1 cellular context compared by ENCODE assay signal in the genomic region with DNA sequence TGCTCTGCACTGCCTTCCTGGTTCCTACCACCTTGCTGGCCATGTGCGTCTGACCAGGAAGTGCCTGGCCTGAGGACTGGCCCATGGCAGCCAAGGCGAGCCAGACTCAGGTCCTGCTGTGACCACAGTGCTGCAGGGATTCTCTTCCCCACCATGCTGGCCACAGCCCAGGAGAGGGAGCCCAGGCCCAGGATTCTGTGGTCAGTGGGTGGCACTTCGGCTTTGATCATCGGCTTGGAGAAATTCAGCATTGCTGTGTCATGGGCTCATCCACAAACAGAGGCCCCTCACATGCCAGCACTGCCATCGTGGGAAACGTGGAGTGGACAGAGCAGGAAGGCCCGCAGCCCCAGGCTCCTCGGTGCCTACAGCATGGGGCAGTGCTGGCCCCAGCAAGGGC.
TF ChIP-seq lines count a peak whose summit lies in the region.

No MANE protein-coding gene starts in this region.

TF ChIP-seq in SK-N-SH, 30 proteins besides CTCF, POLR2A, EP300 and RAD21 (continued from another document):
- TF ChIP-seq REST (IDR thresholded peaks at IDR 0.05; ENCODE audit: low read depth, low read length) (no peak), GABPA (IDR thresholded peaks at IDR 0.05; ENCODE audit: low read depth) (no peak), ELF1 (IDR thresholded peaks at IDR 0.05) (no peak)
